Comparison of ENCODE assay signal across 21 cellular contexts in genomic region chr2:212109792-212110680, GRCh38.
"Had no signal": no experiment of that assay in that cellular context is flagged by ENCODE, and none has a peak within 500 bp of the region (broad histone marks: within the 10 kb centered on the region; RNA-seq: fewer than 3 reads in every experiment).

No MANE protein-coding gene starts in this region.

- DNase-seq: activated CD4-positive, alpha-beta memory T cell treated with anti-CD3 and anti-CD28 coated beads for 36 hours; activated CD4-positive, alpha-beta T cell treated with anti-CD3 and anti-CD28 coated beads for 4 hours; activated CD8-positive, alpha-beta memory T cell treated with anti-CD3 and anti-CD28 coated beads, Interleukin-2, amount 10 ng/mL, durations not matched to agents 7 days and 5 days; activated naive CD4-positive, alpha-beta T cell treated with anti-CD3 and anti-CD28 coated beads, Interleukin-2, amount 10 ng/mL, durations not matched to agents 7 days and 5 days; aorta; cortex of kidney; effector CD8-positive, alpha-beta T cell; esophagus squamous epithelium; heart right ventricle; kidney; left lung; mucosa of descending colon; naive B cell; stimulated activated CD4-positive, alpha-beta T cell treated with anti-CD3 and anti-CD28 coated beads, Interleukin-12 subunit alpha, Interleukin-12 subunit beta, amount 100 ng/mL, for 4 hours; stimulated activated CD4-positive, alpha-beta T cell treated with anti-CD3 and anti-CD28 coated beads, Interleukin-1b, Interleukin-23, amount 100 ng/mL, for 48 hours; stimulated activated CD8-positive, alpha-beta memory T cell treated with anti-CD3 and anti-CD28 coated beads, Interleukin-4, amount 100 ng/mL, for 48 hours; stimulated activated naive CD4-positive, alpha-beta T cell; T-helper 2 cell; thyroid gland had no signal

- H3K4me1 Mint-ChIP-seq: activated CD8-positive, alpha-beta memory T cell treated with anti-CD3 and anti-CD28 coated beads, Interleukin-2, amount 10 ng/mL, durations not matched to agents 7 days and 5 days; activated naive CD4-positive, alpha-beta T cell treated with anti-CD3 and anti-CD28 coated beads, Interleukin-2, amount 10 ng/mL, durations not matched to agents 7 days and 5 days; activated T-helper 17 cell treated with anti-CD3 and anti-CD28 coated beads, Interleukin-2, amount 50 U/mL, for 72 hours; central memory CD8-positive, alpha-beta T cell; naive B cell had no signal

- H3K36me3 ChIP-seq: esophagus squamous epithelium, heart right ventricle, left lung, thyroid gland had no signal

- H3K36me3 Mint-ChIP-seq: activated CD4-positive, alpha-beta memory T cell treated with anti-CD3 and anti-CD28 coated beads for 36 hours; activated CD8-positive, alpha-beta memory T cell treated with anti-CD3 and anti-CD28 coated beads, Interleukin-2, amount 10 ng/mL, durations not matched to agents 7 days and 5 days; activated naive CD4-positive, alpha-beta T cell treated with anti-CD3 and anti-CD28 coated beads, Interleukin-2, amount 10 ng/mL, durations not matched to agents 7 days and 5 days; naive B cell had no signal

- H3K4me1 ChIP-seq: esophagus squamous epithelium, heart right ventricle, left lung had no signal

- H3K4me3 ChIP-seq: esophagus squamous epithelium, heart right ventricle, left lung, mucosa of descending colon, thyroid gland had no signal

- H3K9me3 ChIP-seq: left lung, thyroid gland had no signal

- H3K27ac ChIP-seq: esophagus squamous epithelium, heart right ventricle, left lung, thyroid gland had no signal

- H3K27ac Mint-ChIP-seq: activated CD4-positive, alpha-beta memory T cell treated with anti-CD3 and anti-CD28 coated beads for 36 hours; activated CD8-positive, alpha-beta memory T cell treated with anti-CD3 and anti-CD28 coated beads, Interleukin-2, amount 10 ng/mL, durations not matched to agents 7 days and 5 days; activated naive CD4-positive, alpha-beta T cell treated with anti-CD3 and anti-CD28 coated beads, Interleukin-2, amount 10 ng/mL, durations not matched to agents 7 days and 5 days; activated T-helper 17 cell treated with anti-CD3 and anti-CD28 coated beads, Interleukin-2, amount 50 U/mL, for 72 hours; naive B cell had no signal

- ATAC-seq: activated CD8-positive, alpha-beta memory T cell treated with anti-CD3 and anti-CD28 coated beads, Interleukin-2, amount 10 ng/mL, durations not matched to agents 7 days and 5 days; activated T-helper 17 cell treated with anti-CD3 and anti-CD28 coated beads, Interleukin-2, amount 50 U/mL, for 72 hours; heart right ventricle; mucosa of descending colon had no signal

- H3K27me3 ChIP-seq: esophagus squamous epithelium, heart right ventricle, left lung, thyroid gland had no signal

- H3K4me3 Mint-ChIP-seq: activated CD4-positive, alpha-beta memory T cell treated with anti-CD3 and anti-CD28 coated beads for 36 hours; activated CD8-positive, alpha-beta memory T cell treated with anti-CD3 and anti-CD28 coated beads, Interleukin-2, amount 10 ng/mL, durations not matched to agents 7 days and 5 days; activated naive CD4-positive, alpha-beta T cell treated with anti-CD3 and anti-CD28 coated beads, Interleukin-2, amount 10 ng/mL, durations not matched to agents 7 days and 5 days; activated T-helper 17 cell treated with anti-CD3 and anti-CD28 coated beads, Interleukin-2, amount 50 U/mL, for 72 hours; central memory CD8-positive, alpha-beta T cell; naive B cell had no signal

- H3K27me3 Mint-ChIP-seq: activated CD4-positive, alpha-beta memory T cell treated with anti-CD3 and anti-CD28 coated beads for 36 hours; activated CD8-positive, alpha-beta memory T cell treated with anti-CD3 and anti-CD28 coated beads, Interleukin-2, amount 10 ng/mL, durations not matched to agents 7 days and 5 days; activated naive CD4-positive, alpha-beta T cell treated with anti-CD3 and anti-CD28 coated beads, Interleukin-2, amount 10 ng/mL, durations not matched to agents 7 days and 5 days; activated T-helper 17 cell treated with anti-CD3 and anti-CD28 coated beads, Interleukin-2, amount 50 U/mL, for 72 hours; central memory CD8-positive, alpha-beta T cell had no signal
